ENCODE assay signal across 13 cellular contexts in genomic region chr2:177474904-177475474, GRCh38.
DNase-seq lines count a peak whose midpoint lies in the region; ATAC-seq, FAIRE-seq and TF ChIP-seq lines count a peak whose summit lies in the region.
"Had no signal": no experiment of that assay in that cellular context is flagged by ENCODE, and none has a peak within 500 bp of the region (broad histone marks: within the 10 kb centered on the region; RNA-seq: fewer than 3 reads in every experiment).

No MANE protein-coding gene starts in this region.

- H3K9me3 Mint-ChIP-seq in natural killer cell, result peaks cover 8 to 12% of the 10 kb centered on the region in 2 donors

- H3K27ac ChIP-seq in heart left ventricle, result no peak overlapping the region

- H3K27ac Mint-ChIP-seq in natural killer cell, result no peak overlapping the region
- H3K27ac Mint-ChIP-seq: activated CD8-positive, alpha-beta memory T cell treated with anti-CD3 and anti-CD28 coated beads, Interleukin-2, amount 10 ng/mL, durations not matched to agents 7 days and 5 days; immature natural killer cell; naive thymus-derived CD4-positive, alpha-beta T cell had no signal

- DNase-seq in LoVo (ENCODE audit: low spot score) (peak; percentile 4), dermis blood vessel endothelial cell (peak; percentile 72), myocyte (ENCODE audit: low read depth) (peak; percentile 47), NCI-H524 treated with DMSO at 0.1 percent for 48 hours (lab: John Stamatoyannopoulos, UW) (no peak), natural killer cell (no peak), heart left ventricle (no peak)
- DNase-seq: activated CD8-positive, alpha-beta memory T cell treated with anti-CD3 and anti-CD28 coated beads, Interleukin-2, amount 10 ng/mL, durations not matched to agents 7 days and 5 days; immature natural killer cell; naive thymus-derived CD4-positive, alpha-beta T cell; NCI-H1105; NCI-H524; RPMI8226 had no signal

- TF ChIP-seq CTCF in natural killer cell (IDR thresholded peaks at IDR 0.05), result no peak
- no peak for TF ChIP-seq CTCF in heart left ventricle (IDR thresholded peaks at IDR 0.05)

- 57 to 76% (median 68%) methylated on average over 1 of the region's 1 CpG for WGBS in heart left ventricle, 4 donors

- peaks cover 0 to 35% (median 10%) of the 10 kb centered on the region in 12 donors for H3K9me3 ChIP-seq in heart left ventricle

- H3K4me1 Mint-ChIP-seq in natural killer cell, result peaks cover 2 to 7% of the 10 kb centered on the region in 2 donors

- H3K27me3 ChIP-seq in heart left ventricle, result no peaks in the 10 kb centered on the region

- peaks cover 0 to 6% (median 0%) of the 10 kb centered on the region in 12 donors for H3K4me1 ChIP-seq in heart left ventricle

- ATAC-seq in natural killer cell (no peak), heart left ventricle (no peak)
- ATAC-seq: activated CD8-positive, alpha-beta memory T cell treated with anti-CD3 and anti-CD28 coated beads, Interleukin-2, amount 10 ng/mL, durations not matched to agents 7 days and 5 days; naive thymus-derived CD4-positive, alpha-beta T cell had no signal

- peak; percentile 34 for FAIRE-seq in G401.6 (lab: Jason Lieb, UNC)

- H3K27me3 Mint-ChIP-seq in natural killer cell (ENCODE audit: low read depth in 2 of 2), result no peaks in the 10 kb centered on the region
- H3K27me3 Mint-ChIP-seq: activated CD8-positive, alpha-beta memory T cell treated with anti-CD3 and anti-CD28 coated beads, Interleukin-2, amount 10 ng/mL, durations not matched to agents 7 days and 5 days; naive thymus-derived CD4-positive, alpha-beta T cell had no signal

- no peak overlapping the region for H3K4me3 Mint-ChIP-seq in natural killer cell
- H3K4me3 Mint-ChIP-seq: activated CD8-positive, alpha-beta memory T cell treated with anti-CD3 and anti-CD28 coated beads, Interleukin-2, amount 10 ng/mL, durations not matched to agents 7 days and 5 days; immature natural killer cell; naive thymus-derived CD4-positive, alpha-beta T cell had no signal

- TF ChIP-seq POLR2A in heart left ventricle (IDR thresholded peaks at IDR 0.05), result no peak

- peaks cover 30% of the 10 kb centered on the region for H3K36me3 Mint-ChIP-seq in natural killer cell

- H3K36me3 ChIP-seq in heart left ventricle, result peaks cover 0 to 11% (median 0%) of the 10 kb centered on the region in 9 donors

- H3K4me3 ChIP-seq in heart left ventricle, result no peak overlapping the region

- intact Hi-C loops in natural killer cell (cut with micrococcal nuclease) (no loop called here), heart left ventricle (cut with DNase I) (no loop called here)

Comparison
In these comparisons a context has a peak if more than half of its experiments do, and no peak if none do; other contexts are left out.
1. DNase-seq: peak in LoVo (single experiment), dermis blood vessel endothelial cell (single experiment) and myocyte (single experiment); none in NCI-H524 treated with DMSO at 0.1 percent for 48 hours (single experiment), natural killer cell (single experiment) and heart left ventricle (0 of 5).